9 cellular contexts compared by ENCODE assay signal in genomic region chr21:42463861-42464515, GRCh38. TPM values are rescaled to one million over a fixed set of nuclear protein-coding genes. Genes with fewer than 3 reads are reported as not detected.
DNase-seq lines count a peak whose midpoint lies in the region; ATAC-seq and TF ChIP-seq lines count a peak whose summit lies in the region.
"Had no signal": no experiment of that assay in that cellular context is flagged by ENCODE, and none has a peak within 500 bp of the region (broad histone marks: within the 10 kb centered on the region; RNA-seq: fewer than 3 reads in every experiment).

No MANE protein-coding gene starts in this region.

- peaks cover 9% of the 10 kb centered on the region for H3K9me3 Mint-ChIP-seq in Caco-2 (ENCODE audit: unreplicated experiment)

- POLR2A ChIA-PET in Caco-2 (lab: Charles Lee) (no interaction called here), PC-9 (lab: Charles Lee; ENCODE audit: unreplicated experiment) (no interaction called here)

- H3K27me3 ChIP-seq in Caco-2 (replicated peaks; ENCODE audit: control insufficient read depth, insufficient read depth, low read length): no peaks in the 10 kb centered on the region
- no peaks in the 10 kb centered on the region for H3K27me3 ChIP-seq in PC-9 (ENCODE audit: insufficient read depth, low read depth)
- H3K27me3 ChIP-seq: gastrocnemius medialis had no signal

- DNase-seq in Caco-2: peak; percentile 50 to 80
- peak; percentile 16 for DNase-seq in NCI-H1048 (lab: John Stamatoyannopoulos, UW)
- DNase-seq in activated CD8-positive, alpha-beta memory T cell treated with anti-CD3 and anti-CD28 coated beads for 24 hours: peak; percentile 90
- peak; percentile 69 to 73 for DNase-seq in erythroblast (lab: John Stamatoyannopoulos, UW)
- peak; percentile 37 to 52 for DNase-seq in stimulated activated CD4-positive, alpha-beta T cell treated with anti-CD3 and anti-CD28 coated beads, Interleukin-1b, Interleukin-23, amount 100 ng/mL, for 4 hours (ENCODE audit: low read depth in 2 of 2)
- no peak for DNase-seq in PC-9

- H3K9me3 ChIP-seq in Caco-2 (no peaks in the 10 kb centered on the region), PC-9 (ENCODE audit: insufficient read depth, low read depth) (no peaks in the 10 kb centered on the region)
- H3K9me3 ChIP-seq: gastrocnemius medialis had no signal

- H3K4me2 ChIP-seq in PC-9: no peak overlapping the region

- H3K79me2 ChIP-seq in PC-9 (ENCODE audit: low read depth): no peaks in the 10 kb centered on the region

- peaks cover 6% of the 10 kb centered on the region for H3K36me3 Mint-ChIP-seq in Caco-2 (ENCODE audit: insufficient read depth, unreplicated experiment)

- H3K36me3 ChIP-seq in Caco-2 (ENCODE audit: control insufficient read depth, insufficient read depth, low read length) (no peaks in the 10 kb centered on the region), PC-9 (ENCODE audit: low read depth) (no peaks in the 10 kb centered on the region)
- H3K36me3 ChIP-seq: gastrocnemius medialis had no signal

- H3F3A ChIP-seq in PC-9 (ENCODE audit: insufficient read depth, low read depth): peaks cover 22% of the 10 kb centered on the region

- H3K4me1 ChIP-seq in Caco-2: peaks cover 32% of the 10 kb centered on the region
- H3K4me1 ChIP-seq in PC-9 (replicated peaks; ENCODE audit: insufficient read depth): peaks cover 47% of the 10 kb centered on the region

- ATAC-seq in GM18520 (IDR thresholded peaks at IDR 0.05; ENCODE audit: unreplicated experiment): no peak
- ATAC-seq in GM21423 (IDR thresholded peaks at IDR 0.05; ENCODE audit: unreplicated experiment): no peak

- CTCF ChIA-PET in Caco-2 (lab: Charles Lee) (no interaction called here), PC-9 (lab: Charles Lee) (no interaction called here)

- peaks cover 24% of the 10 kb centered on the region for H3K4me1 Mint-ChIP-seq in Caco-2 (ENCODE audit: low read depth, unreplicated experiment)

- TF ChIP-seq POLR2A in erythroblast (IDR thresholded peaks at IDR 0.05; ENCODE audit: low read length): no peak

- no peak overlapping the region for H3K27ac ChIP-seq in PC-9
- H3K27ac ChIP-seq: gastrocnemius medialis had no signal

- peak overlapping the region; percentile 33 for H3K27ac Mint-ChIP-seq in Caco-2 (ENCODE audit: unreplicated experiment)

- no peak overlapping the region for H3K4me3 Mint-ChIP-seq in Caco-2 (ENCODE audit: unreplicated experiment)

- TF ChIP-seq CTCF in Caco-2 (IDR thresholded peaks at IDR 0.05; ENCODE audit: insufficient read depth in 1 of 2, low read depth in 1 of 2, low read length in 1 of 2, severe bottlenecking in 1 of 2, unreplicated experiment in 1 of 2): no peak
- TF ChIP-seq CTCF in PC-9 (conservative IDR thresholded peaks at IDR 0.05): no peak

- intact Hi-C loops in Caco-2 (cut with micrococcal nuclease; ENCODE audit: unreplicated experiment): no loop called here
- intact Hi-C loops in PC-9 (cut with micrococcal nuclease; ENCODE audit: unreplicated experiment): no loop called here

- BruUV-seq in Caco-2 (replicated peaks; lab: Mats Ljungman, UMichigan): no TSS peak
- no TSS peak for BruUV-seq in PC-9 (replicated peaks; lab: Mats Ljungman, UMichigan)

- H3K4me3 ChIP-seq in Caco-2 (ENCODE audit: low read depth, low read length) (no peak overlapping the region), PC-9 (no peak overlapping the region)
- H3K4me3 ChIP-seq: gastrocnemius medialis had no signal

- H3K27me3 Mint-ChIP-seq in Caco-2 (ENCODE audit: insufficient read depth, unreplicated experiment): no peaks in the 10 kb centered on the region

- no peak overlapping the region for H2AFZ ChIP-seq in PC-9

- no peaks in the 10 kb centered on the region for H4K20me1 ChIP-seq in PC-9 (ENCODE audit: insufficient read depth)

- no peaks in the 10 kb centered on the region for H3K9me2 ChIP-seq in PC-9 (ENCODE audit: insufficient read depth)

RNA-seq across cellular contexts. Expression of gene RSPH1, which starts 32.0 kb away (rescaled TPM):
- total RNA-seq in Caco-2 (2022) (0.23 and 0.51 TPM in 2 replicates), PC-9 (2021) (4.3 and 8.0 TPM in 2 replicates)

RNA-seq across cellular contexts. Expression of gene SLC37A1, which starts 49.7 kb away (rescaled TPM):
- total RNA-seq in Caco-2 (2022) (8.4 and 9.8 TPM in 2 replicates), PC-9 (2021) (23.5 and 26.7 TPM in 2 replicates)

Comparison
In these comparisons a context has a peak if more than half of its experiments do, and no peak if none do; other contexts are left out.
1. DNase-seq: peak in Caco-2 (2 of 2), NCI-H1048 (single experiment), activated CD8-positive, alpha-beta memory T cell treated with anti-CD3 and anti-CD28 coated beads for 24 hours (single experiment), erythroblast (2 of 2) and stimulated activated CD4-positive, alpha-beta T cell treated with anti-CD3 and anti-CD28 coated beads, Interleukin-1b, Interleukin-23, amount 100 ng/mL, for 4 hours (2 of 2); none in PC-9 (0 of 2).